ENCODE assay signal across 10 cellular contexts in the genomic region with DNA sequence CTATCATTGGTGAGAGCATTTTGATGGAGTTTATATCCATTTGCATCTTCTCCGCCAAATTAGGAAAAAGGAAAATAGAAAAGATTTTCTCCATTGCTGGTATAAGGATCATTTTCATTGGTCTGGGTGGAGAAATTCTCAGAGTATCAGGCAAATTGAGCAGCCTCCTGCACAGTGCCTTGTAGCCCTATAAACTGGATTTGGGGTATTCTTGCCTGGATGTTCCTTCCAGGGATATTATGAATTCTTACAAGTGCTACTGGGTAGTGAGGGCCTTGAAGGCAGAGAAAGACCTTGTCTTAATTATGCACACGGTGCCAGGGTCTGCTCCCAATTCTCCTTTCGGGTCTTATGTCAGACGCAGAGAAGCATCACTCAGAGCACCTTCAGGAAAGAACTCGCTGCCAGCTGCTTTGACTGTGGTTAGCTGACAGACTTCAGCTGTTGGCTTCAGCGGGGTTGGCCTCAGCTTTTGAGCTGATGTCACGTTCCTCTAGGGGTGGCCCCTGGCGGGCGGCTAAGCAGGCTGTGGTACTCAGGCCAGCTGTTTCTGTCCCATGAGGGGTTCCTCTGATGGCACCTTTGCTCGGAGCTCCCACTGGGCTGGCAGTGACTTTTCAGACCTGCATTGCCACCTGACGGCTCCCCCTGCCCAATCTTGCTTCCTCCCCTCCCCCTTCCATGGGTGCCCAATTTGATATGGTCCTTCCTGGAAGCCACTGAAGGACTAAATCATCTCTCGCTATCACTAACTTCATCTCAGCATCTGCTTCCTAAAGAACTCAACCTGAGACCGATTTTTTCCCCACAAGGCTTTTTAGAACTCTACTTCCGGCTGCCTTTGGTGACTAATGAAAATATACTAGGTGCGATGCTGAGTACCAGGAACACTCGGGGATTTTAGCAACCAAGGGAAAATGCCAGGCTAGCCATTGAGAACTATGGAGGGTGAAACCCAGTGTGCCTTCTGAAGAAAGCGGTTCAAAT.
A peak's percentile ranks its signal among the peaks of the same experiment; 100 is the strongest.
DNase-seq lines count a peak whose midpoint lies in the region; ATAC-seq, FAIRE-seq and TF ChIP-seq lines count a peak whose summit lies in the region.
"Had no signal": no experiment of that assay in that cellular context is flagged by ENCODE, and none has a peak within 500 bp of the region (broad histone marks: within the 10 kb centered on the region; RNA-seq: fewer than 3 reads in every experiment).

No MANE protein-coding gene starts in this region.

- no peak for TF ChIP-seq RAD21 in HepG2 (CRISPR knock-in tag; IDR thresholded peaks at IDR 0.05)

- no peak for TF ChIP-seq CTCF in HepG2 (CRISPR knock-in tag; IDR thresholded peaks at IDR 0.05)

- CTCF ChIA-PET in HepG2 (lab: Yijun Ruan, JAX; ENCODE audit: low intra/inter-chr PET ratio, low total read pairs): no interaction called here

- no peak overlapping the region for H3K4me3 ChIP-seq in HepG2 (replicated peaks in 1 of 3; ENCODE audit: insufficient read depth in 1 of 3, low read depth in 2 of 3, low read length in 3 of 3)

- H3K9me3 ChIP-seq in HepG2 (ENCODE audit: low read length): no peaks in the 10 kb centered on the region

- intact Hi-C loops in HepG2 (cut with micrococcal nuclease; ENCODE audit: unreplicated experiment): no loop called here

- H2AFZ ChIP-seq in HepG2 (ENCODE audit: low read length): no peak overlapping the region

- POLR2A ChIA-PET in HepG2 (lab: Yijun Ruan, JAX): no interaction called here

- H4K20me1 ChIP-seq in HepG2 (ENCODE audit: insufficient read depth, low read length): no peaks in the 10 kb centered on the region

- in situ Hi-C loops in HepG2 (cut with HindIII; ENCODE audit: extremely low pct_ligation_motif_present, low pct_unique_long_range_greater_than_20kb): no loop called here

- no peak for FAIRE-seq in HepG2 (lab: Jason Lieb, UNC)
- FAIRE-seq: keratinocyte had no signal

- H3K9ac ChIP-seq in HepG2 (ENCODE audit: insufficient read depth, low read depth, low read length): no peak overlapping the region

- H3K4me2 ChIP-seq in HepG2 (ENCODE audit: low read depth, low read length): no peak overlapping the region

- no peaks in the 10 kb centered on the region for H3K79me2 ChIP-seq in HepG2 (ENCODE audit: insufficient read depth, low read length)

- DNase-seq in activated CD4-positive, alpha-beta T cell treated with anti-CD3 and anti-CD28 coated beads for 4 hours: peak; percentile 30 to 42
- DNase-seq in left kidney (ENCODE audit: low read depth, low spot score): peak; percentile 47
- no peak for DNase-seq in HepG2 (ENCODE audit: low spot score)
- no peak for DNase-seq in cortex of kidney (lab: John Stamatoyannopoulos, UW)
- DNase-seq in hippocampal formation (lab: John Stamatoyannopoulos, UW): no peak
- DNase-seq in GOT3 (lab: John Stamatoyannopoulos, UW): no peak

- no peaks in the 10 kb centered on the region for H3K27me3 ChIP-seq in HepG2 (ENCODE audit: control insufficient read depth in 1 of 2, insufficient read depth in 2 of 2, low read length in 2 of 2)

- BruUV-seq in HepG2 (replicated peaks; lab: Mats Ljungman, UMichigan): no TSS peak

- no peak overlapping the region for H3K27ac ChIP-seq in HepG2 (ENCODE audit: extremely low read length, insufficient read depth, low read length)

- H3K4me1 ChIP-seq in HepG2 (ENCODE audit: insufficient read depth, low read length): no peaks in the 10 kb centered on the region

- 55% methylated on average over 3 of the region's 17 CpGs for WGBS in HepG2 (ENCODE audit: low lambda C conversion rate)

- H3K36me3 ChIP-seq in HepG2 (replicated peaks in 1 of 2; ENCODE audit: control insufficient read depth in 1 of 2, insufficient read depth in 2 of 2, low read length in 2 of 2): no peaks in the 10 kb centered on the region

- TF ChIP-seq EP300 in HepG2 (IDR thresholded peaks at IDR 0.05; ENCODE audit: low read depth in 2 of 2, low read length in 2 of 2) (no peak), HepG2 (CRISPR knock-in tag; IDR thresholded peaks at IDR 0.05; ENCODE audit: borderline replicate concordance) (no peak)

- ATAC-seq in GM19395 (IDR thresholded peaks at IDR 0.05; ENCODE audit: unreplicated experiment) (peak; percentile 98), HG03108 (IDR thresholded peaks at IDR 0.05; ENCODE audit: unreplicated experiment) (peak; percentile 93), HepG2 (no peak)
- ATAC-seq: Panc1 had no signal

- TF ChIP-seq POLR2A in HepG2 (IDR thresholded peaks at IDR 0.05; ENCODE audit: insufficient read depth in 1 of 2, low read depth in 2 of 2, low read length in 2 of 2): no peak

TF ChIP-seq in HepG2, 621 proteins besides CTCF, POLR2A, EP300 and RAD21:
- TF ChIP-seq PBX3 (CRISPR knock-in tag; IDR thresholded peaks at IDR 0.05; ENCODE audit: borderline replicate concordance) (no peak), NR2F6 (IDR thresholded peaks at IDR 0.05) (no peak), NR2F6 (CRISPR knock-in tag; IDR thresholded peaks at IDR 0.05) (no peak)

Comparison
In these comparisons a context has a peak if more than half of its experiments do, and no peak if none do; other contexts are left out.
1. DNase-seq: peak in activated CD4-positive, alpha-beta T cell treated with anti-CD3 and anti-CD28 coated beads for 4 hours (2 of 2) and left kidney (single experiment); none in HepG2 (single experiment), cortex of kidney (single experiment), hippocampal formation (0 of 2) and GOT3 (single experiment).